ENCODE assay signal across 28 cellular contexts in the genomic region with DNA sequence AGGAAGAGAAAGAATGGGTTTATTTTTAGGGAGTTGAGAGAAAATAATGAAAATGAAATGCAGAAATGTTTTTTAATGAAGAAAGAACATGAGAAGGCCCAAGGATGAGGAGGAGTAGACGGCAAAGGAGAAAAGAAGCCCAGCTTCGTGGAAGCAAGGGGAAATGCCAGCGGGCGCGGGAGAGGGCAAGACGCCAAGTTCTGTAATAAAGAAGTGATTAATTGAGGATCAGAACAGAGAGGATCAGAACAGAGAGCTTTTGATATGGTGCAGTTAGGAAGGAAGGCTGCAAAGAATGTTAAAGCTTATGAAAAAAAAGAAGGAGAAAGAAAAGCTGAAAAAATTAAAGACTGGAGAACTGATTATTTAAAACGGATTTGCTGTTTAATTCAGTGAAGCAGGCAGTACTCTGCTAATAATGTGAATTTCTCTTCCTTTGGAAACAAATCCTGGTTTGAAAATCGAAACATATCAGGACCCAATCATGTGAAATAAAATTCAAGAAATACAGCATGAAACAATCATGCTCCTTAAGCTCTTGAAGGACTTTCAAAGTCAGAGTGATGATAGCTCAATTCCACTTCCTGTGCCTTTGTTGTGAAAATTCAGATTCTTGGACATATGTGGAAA.
A peak's percentile ranks its signal among the peaks of the same experiment; 100 is the strongest.
DNase-seq lines count a peak whose midpoint lies in the region; ATAC-seq and TF ChIP-seq lines count a peak whose summit lies in the region.
"Had no signal": no experiment of that assay in that cellular context is flagged by ENCODE, and none has a peak within 500 bp of the region (broad histone marks: within the 10 kb centered on the region; RNA-seq: fewer than 3 reads in every experiment).

No MANE protein-coding gene starts in this region.

- H3K27ac ChIP-seq in gastroesophageal sphincter, result no peak overlapping the region
- H3K27ac ChIP-seq: body of pancreas, colonic mucosa, esophagus squamous epithelium, neutrophil, SJCRH30, spleen had no signal

- no peak for TF ChIP-seq POLR2A in gastroesophageal sphincter (IDR thresholded peaks at IDR 0.05)

- no peak for TF ChIP-seq EP300 in gastroesophageal sphincter (IDR thresholded peaks at IDR 0.05)

- no peak for TF ChIP-seq CTCF in gastroesophageal sphincter (IDR thresholded peaks at IDR 0.05)

- 37 to 51% methylated on average over 8 of the region's 8 CpGs for WGBS in gastroesophageal sphincter (ENCODE audit: low coverage in 1 of 2), 2 donors

- DNase-seq in RPMI7951 (ENCODE audit: low read depth) (peak; percentile 1), cerebellar cortex (ENCODE audit: low spot score) (peak; percentile 6), medulla oblongata (ENCODE audit: extremely low spot score) (peak; percentile 79), superior temporal gyrus (ENCODE audit: extremely low spot score) (peak; percentile 88), cortex of kidney (lab: John Stamatoyannopoulos, UW) (no peak)
- DNase-seq: activated CD4-positive, CD25-positive, alpha-beta regulatory T cell treated with anti-CD3 and anti-CD28 coated beads, Interleukin-2, amount 50 U/mL, for 72 hours; activated CD8-positive, alpha-beta T cell treated with anti-CD3 and anti-CD28 coated beads for 36 hours; activated gamma-delta T cell; body of pancreas; colonic mucosa; DMS79; endodermal cell; esophagus squamous epithelium; GF-D8; GOT3; kidney glomerular epithelial cell; mammary epithelial cell; NCI-H1417 treated with DMSO at 0.1 percent for 48 hours; NCI-H446 treated with DMSO at 0.1 percent for 48 hours; SJCRH30; spleen; stimulated activated CD4-positive, alpha-beta T cell treated with anti-CD3 and anti-CD28 coated beads, Interleukin-4, amount 100 ng/mL, for 4 hours; stimulated activated naive CD4-positive, alpha-beta T cell treated with Interleukin-2 at 50 U/mL for 16 hours; T-cell had no signal

- H3K4me3 ChIP-seq in gastroesophageal sphincter, result no peak overlapping the region
- H3K4me3 ChIP-seq: body of pancreas, colonic mucosa, esophagus squamous epithelium, SJCRH30, spleen, tibial nerve had no signal

- peaks cover 59% of the 10 kb centered on the region for H3K27me3 ChIP-seq in gastroesophageal sphincter
- H3K27me3 ChIP-seq: colonic mucosa, tibial nerve had no signal

- no peaks in the 10 kb centered on the region for H3K9me3 ChIP-seq in gastroesophageal sphincter
- H3K9me3 ChIP-seq: body of pancreas, colonic mucosa, esophagus squamous epithelium, neutrophil, SJCRH30, tibial nerve had no signal

- ATAC-seq in GM18498 (IDR thresholded peaks at IDR 0.05; ENCODE audit: unreplicated experiment) (no peak), gastroesophageal sphincter (no peak)
- ATAC-seq: activated CD8-positive, alpha-beta T cell treated with anti-CD3 and anti-CD28 coated beads for 36 hours; body of pancreas; T-cell had no signal

- peaks cover 0 to 6% (median 0%) of the 10 kb centered on the region in 3 donors for H3K4me1 ChIP-seq in gastroesophageal sphincter
- H3K4me1 ChIP-seq: body of pancreas, colonic mucosa, esophagus squamous epithelium, SJCRH30, spleen had no signal

- H3K36me3 ChIP-seq in gastroesophageal sphincter, result no peaks in the 10 kb centered on the region
- H3K36me3 ChIP-seq: colonic mucosa, esophagus squamous epithelium, neutrophil, SJCRH30, spleen, tibial nerve had no signal
